Comparison of ENCODE assay signal across 12 cellular contexts in the genomic region with DNA sequence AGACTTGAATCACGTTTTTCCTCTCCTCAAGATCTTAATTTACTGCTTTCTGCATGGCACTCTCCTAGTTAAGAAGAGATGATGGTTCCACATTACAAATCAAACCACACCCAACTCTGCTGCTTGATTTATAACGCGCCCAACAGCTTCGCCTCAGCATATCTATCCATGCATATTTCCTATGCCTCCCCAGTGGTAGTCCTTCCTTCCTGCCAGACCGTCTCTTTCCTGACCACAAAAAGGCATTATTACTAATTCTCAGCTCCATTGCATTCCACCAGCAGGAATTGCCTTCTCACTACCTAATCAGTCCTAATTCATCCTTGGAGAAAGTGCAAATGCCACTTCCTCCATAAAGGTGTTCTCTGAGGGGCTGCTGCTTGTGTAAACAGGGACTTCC.
DNase-seq lines count a peak whose midpoint lies in the region; ATAC-seq, FAIRE-seq and TF ChIP-seq lines count a peak whose summit lies in the region.
"Had no signal": no experiment of that assay in that cellular context is flagged by ENCODE, and none has a peak within 500 bp of the region (broad histone marks: within the 10 kb centered on the region; RNA-seq: fewer than 3 reads in every experiment).

No MANE protein-coding gene starts in this region.

- H3K9me3 Mint-ChIP-seq in progenitor cell of endocrine pancreas (ENCODE audit: low read depth), result no peaks in the 10 kb centered on the region

- H3K4me1 Mint-ChIP-seq in T-helper 17 cell (peaks cover 17% of the 10 kb centered on the region), progenitor cell of endocrine pancreas (ENCODE audit: low read depth) (no peaks in the 10 kb centered on the region)

- H3K4me3 Mint-ChIP-seq in T-helper 17 cell (peak overlapping the region; percentile 75), progenitor cell of endocrine pancreas (ENCODE audit: low read depth) (no peak overlapping the region)

- H4K20me1 ChIP-seq in BLaER1 treated with 17β-estradiol and CSF1 and Interleukin-3, amounts not matched to agents 10 nM and 100 nM, result no peaks in the 10 kb centered on the region
- H4K20me1 ChIP-seq in HepG2 (ENCODE audit: insufficient read depth, low read length), result no peaks in the 10 kb centered on the region; the same call in 1 of the 2 replicates

- H2AFZ ChIP-seq in HepG2 (ENCODE audit: low read length), result no peak overlapping the region

- peak overlapping the region in 4 of 11 experiments; percentile 36 to 70 (median 54); a peak in 8 of 22 replicates for H3K27ac ChIP-seq in BLaER1 treated with 17β-estradiol and CSF1 and Interleukin-3, amounts not matched to agents 10 nM and 100 nM
- H3K27ac ChIP-seq in foreskin keratinocyte, result peak overlapping the region; percentile 35
- no peak overlapping the region for H3K27ac ChIP-seq in HepG2 (ENCODE audit: extremely low read length, insufficient read depth, low read length)

- FAIRE-seq in HepG2 (lab: Jason Lieb, UNC), result no peak

- no TSS peak for BruUV-seq in HepG2 (replicated peaks; lab: Mats Ljungman, UMichigan)

- no peak for DNase-seq in T-helper 17 cell
- peak; percentile 32 to 73 for DNase-seq in foreskin keratinocyte
- DNase-seq in HepG2 (ENCODE audit: low spot score), result no peak
- no peak for DNase-seq in progenitor cell of endocrine pancreas (ENCODE audit: low spot score, unreplicated experiment)
- no peak for DNase-seq in T-helper 9 cell
- DNase-seq: activated CD4-positive, alpha-beta T cell treated with anti-CD3 and anti-CD28 coated beads for 48 hours; KG1; mucosa of descending colon; stimulated activated CD4-positive, alpha-beta T cell treated with anti-CD3 and anti-CD28 coated beads, Interleukin-15, amount 100 ng/mL, for 24 hours had no signal

- intact Hi-C loops in HepG2 (cut with micrococcal nuclease; ENCODE audit: unreplicated experiment), result no loop called here

- 57% methylated on average over 5 of the region's 5 CpGs for WGBS in HepG2 (ENCODE audit: low lambda C conversion rate)

- in situ Hi-C loops in HepG2 (cut with HindIII; ENCODE audit: extremely low pct_ligation_motif_present, low pct_unique_long_range_greater_than_20kb), result no loop called here

- ATAC-seq in GM21619 (IDR thresholded peaks at IDR 0.05; ENCODE audit: unreplicated experiment), result peak; percentile 21
- ATAC-seq in T-helper 17 cell, result no peak
- peak; percentile 46 for ATAC-seq in foreskin keratinocyte
- no peak for ATAC-seq in HepG2
- ATAC-seq in GM18505 (IDR thresholded peaks at IDR 0.05; ENCODE audit: unreplicated experiment), result no peak
- ATAC-seq: mucosa of descending colon had no signal

- peaks cover 0 to 19% (median 0%) of the 10 kb centered on the region in 11 experiments; a peak in 4 of 22 replicates for H3K27me3 ChIP-seq in BLaER1 treated with 17β-estradiol and CSF1 and Interleukin-3, amounts not matched to agents 10 nM and 100 nM
- H3K27me3 ChIP-seq in foreskin keratinocyte, result no peaks in the 10 kb centered on the region
- H3K27me3 ChIP-seq in HepG2 (ENCODE audit: control insufficient read depth in 1 of 2, insufficient read depth in 2 of 2, low read length in 2 of 2), result no peaks in the 10 kb centered on the region; a peak in 2 of 5 replicates

- TF ChIP-seq POLR2A in HepG2 (IDR thresholded peaks at IDR 0.05; ENCODE audit: insufficient read depth in 1 of 2, low read depth in 2 of 2, low read length in 2 of 2), result no peak
- no peak for TF ChIP-seq POLR2A in GM18505 (IDR thresholded peaks at IDR 0.05; ENCODE audit: borderline replicate concordance, extremely low read depth, insufficient read depth, insufficient read length)

- H3K4me1 ChIP-seq in BLaER1 treated with 17β-estradiol and CSF1 and Interleukin-3, amounts not matched to agents 10 nM and 100 nM, result peaks cover 16 to 62% (median 45%) of the 10 kb centered on the region in 10 experiments
- peaks cover 10% of the 10 kb centered on the region for H3K4me1 ChIP-seq in foreskin keratinocyte
- no peaks in the 10 kb centered on the region for H3K4me1 ChIP-seq in HepG2 (ENCODE audit: insufficient read depth, low read length)

- peak overlapping the region in 6 of 10 experiments; percentile 1 to 44 (median 18); a peak in 7 of 20 replicates for H3K4me3 ChIP-seq in BLaER1 treated with 17β-estradiol and CSF1 and Interleukin-3, amounts not matched to agents 10 nM and 100 nM
- no peak overlapping the region for H3K4me3 ChIP-seq in HepG2 (replicated peaks in 1 of 3; ENCODE audit: insufficient read depth in 1 of 3, low read depth in 2 of 3, low read length in 3 of 3)
- H3K4me3 ChIP-seq: mucosa of descending colon had no signal

- no peaks in the 10 kb centered on the region for H3K36me3 ChIP-seq in BLaER1 treated with 17β-estradiol and CSF1 and Interleukin-3, amounts not matched to agents 10 nM and 100 nM
- no peaks in the 10 kb centered on the region for H3K36me3 ChIP-seq in HepG2 (replicated peaks in 1 of 2; ENCODE audit: control insufficient read depth in 1 of 2, insufficient read depth in 2 of 2, low read length in 2 of 2)

- H3K9ac ChIP-seq in BLaER1 treated with 17β-estradiol and CSF1 and Interleukin-3, amounts not matched to agents 10 nM and 100 nM, result peak overlapping the region in 3 of 11 experiments; percentile 3 to 55 (median 28); a peak in 3 of 22 replicates
- no peak overlapping the region for H3K9ac ChIP-seq in HepG2 (ENCODE audit: insufficient read depth, low read depth, low read length)

- peaks cover 23 to 28% (median 26%) of the 10 kb centered on the region in 11 experiments for H3K9me3 ChIP-seq in BLaER1 treated with 17β-estradiol and CSF1 and Interleukin-3, amounts not matched to agents 10 nM and 100 nM (replicated peaks in 1 of 11)
- H3K9me3 ChIP-seq in T-helper 17 cell (ENCODE audit: control insufficient read depth, low read length, poor library complexity, severe bottlenecking), result no peaks in the 10 kb centered on the region
- no peaks in the 10 kb centered on the region for H3K9me3 ChIP-seq in HepG2 (ENCODE audit: low read length)
- H3K9me3 ChIP-seq: mucosa of descending colon had no signal

- peaks cover 4% of the 10 kb centered on the region for H3K36me3 Mint-ChIP-seq in T-helper 17 cell (ENCODE audit: low read depth)
- H3K36me3 Mint-ChIP-seq in progenitor cell of endocrine pancreas (ENCODE audit: insufficient read depth), result no peaks in the 10 kb centered on the region

- H3K27ac Mint-ChIP-seq in T-helper 17 cell, result peak overlapping the region; percentile 70
- no peak overlapping the region for H3K27ac Mint-ChIP-seq in progenitor cell of endocrine pancreas

- TF ChIP-seq CTCF in foreskin keratinocyte (conservative IDR thresholded peaks at IDR 0.05) (no peak), HepG2 (CRISPR knock-in tag; IDR thresholded peaks at IDR 0.05) (no peak), progenitor cell of endocrine pancreas (IDR thresholded peaks at IDR 0.05; ENCODE audit: unreplicated experiment) (no peak)

- no peaks in the 10 kb centered on the region for H3K79me2 ChIP-seq in HepG2 (ENCODE audit: insufficient read depth, low read length)

- POLR2A ChIA-PET in HepG2 (lab: Yijun Ruan, JAX), result no interaction called here

- H3K27me3 Mint-ChIP-seq in T-helper 17 cell (peaks cover 10% of the 10 kb centered on the region), progenitor cell of endocrine pancreas (peaks cover 3% of the 10 kb centered on the region)

- peak overlapping the region; percentile 65 to 87 (median 81) for H3K4me2 ChIP-seq in BLaER1 treated with 17β-estradiol and CSF1 and Interleukin-3, amounts not matched to agents 10 nM and 100 nM
- no peak overlapping the region for H3K4me2 ChIP-seq in HepG2 (ENCODE audit: low read depth, low read length)

- no peak for TF ChIP-seq EP300 in HepG2 (IDR thresholded peaks at IDR 0.05; ENCODE audit: low read depth in 2 of 2, low read length in 2 of 2)
- TF ChIP-seq EP300 in HepG2 (CRISPR knock-in tag; IDR thresholded peaks at IDR 0.05; ENCODE audit: borderline replicate concordance), result no peak

- no peak for TF ChIP-seq RAD21 in HepG2 (CRISPR knock-in tag; IDR thresholded peaks at IDR 0.05)

- CTCF ChIA-PET in HepG2 (lab: Yijun Ruan, JAX; ENCODE audit: low intra/inter-chr PET ratio, low total read pairs), result no interaction called here

TF ChIP-seq in HepG2, 621 proteins besides CTCF, POLR2A, EP300 and RAD21:
- no peak for TF ChIP-seq MTA3 (CRISPR knock-in tag; IDR thresholded peaks at IDR 0.05)
- no peak for TF ChIP-seq KMT2B (CRISPR knock-in tag; IDR thresholded peaks at IDR 0.05)
- TF ChIP-seq, protein P1, sequence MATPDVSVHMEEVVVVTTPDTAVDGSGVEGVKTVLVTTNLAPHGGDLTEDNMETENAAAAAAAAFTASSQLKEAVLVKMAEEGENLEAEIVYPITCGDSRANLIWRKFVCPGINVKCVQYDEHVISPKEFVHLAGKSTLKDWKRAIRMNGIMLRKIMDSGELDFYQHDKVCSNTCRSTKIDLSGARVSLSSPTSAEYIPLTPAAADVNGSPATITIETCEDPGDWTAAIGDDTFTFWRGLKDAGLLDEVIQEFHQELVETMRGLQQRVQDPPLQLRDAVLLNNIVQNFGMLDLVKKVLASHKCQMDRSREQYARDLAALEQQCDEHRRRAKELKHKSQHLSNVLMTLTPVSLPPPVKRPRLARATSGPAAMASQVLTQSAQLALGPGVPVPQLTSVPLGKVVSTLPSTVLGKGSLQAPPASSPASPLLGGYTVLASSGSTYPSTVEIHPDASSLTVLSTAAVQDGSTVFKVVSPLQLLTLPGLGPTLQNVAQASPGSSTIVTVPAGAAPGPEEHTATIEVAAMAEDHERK (CRISPR knock-in tag; IDR thresholded peaks at IDR 0.05; ENCODE audit: low read depth), result no peak
- TF ChIP-seq TEAD2 (CRISPR knock-in tag; IDR thresholded peaks at IDR 0.05), result no peak
- TF ChIP-seq, protein P2, sequence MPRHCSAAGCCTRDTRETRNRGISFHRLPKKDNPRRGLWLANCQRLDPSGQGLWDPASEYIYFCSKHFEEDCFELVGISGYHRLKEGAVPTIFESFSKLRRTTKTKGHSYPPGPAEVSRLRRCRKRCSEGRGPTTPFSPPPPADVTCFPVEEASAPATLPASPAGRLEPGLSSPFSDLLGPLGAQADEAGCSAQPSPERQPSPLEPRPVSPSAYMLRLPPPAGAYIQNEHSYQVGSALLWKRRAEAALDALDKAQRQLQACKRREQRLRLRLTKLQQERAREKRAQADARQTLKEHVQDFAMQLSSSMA (CRISPR knock-in tag; IDR thresholded peaks at IDR 0.05), result no peak

Comparison
In these comparisons a context has a peak if more than half of its experiments do, and no peak if none do; other contexts are left out.
1. H3K4me3 ChIP-seq: peak in BLaER1 treated with 17β-estradiol and CSF1 and Interleukin-3, amounts not matched to agents 10 nM and 100 nM (6 of 10); none in HepG2 (0 of 3).
2. ATAC-seq: peak in GM21619 (single experiment) and foreskin keratinocyte (single experiment); none in T-helper 17 cell (single experiment), HepG2 (single experiment) and GM18505 (single experiment).
3. DNase-seq: peak in foreskin keratinocyte (2 of 2); none in T-helper 17 cell (0 of 3), HepG2 (single experiment), progenitor cell of endocrine pancreas (single experiment) and T-helper 9 cell (single experiment).